Comparison of ENCODE assay signal across 25 cellular contexts in the genomic region with DNA sequence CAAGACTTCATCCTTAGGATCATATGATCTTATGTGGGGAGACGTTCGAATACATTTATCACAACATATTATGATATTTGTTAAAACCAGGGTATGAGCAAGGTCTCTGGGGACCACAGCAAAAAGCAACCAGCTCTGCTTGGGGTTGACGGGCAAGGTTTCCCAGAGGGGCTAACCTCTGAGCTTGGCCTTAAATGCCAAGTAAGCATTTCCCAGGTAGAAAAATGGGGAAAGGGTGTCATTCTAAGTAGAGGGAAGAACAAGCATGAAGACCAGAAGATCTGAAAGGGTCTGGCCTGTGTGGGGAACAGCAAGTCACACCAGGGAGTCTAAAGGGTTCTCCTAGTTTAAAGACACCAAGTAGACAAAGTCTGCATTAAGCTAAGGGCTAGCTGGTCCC. TPM values are rescaled to one million over a fixed set of nuclear protein-coding genes. Genes with fewer than 3 reads are reported as not detected.
DNase-seq lines count a peak whose midpoint lies in the region; ATAC-seq, FAIRE-seq and TF ChIP-seq lines count a peak whose summit lies in the region.
"Had no signal": no experiment of that assay in that cellular context is flagged by ENCODE, and none has a peak within 500 bp of the region (broad histone marks: within the 10 kb centered on the region; RNA-seq: fewer than 3 reads in every experiment).

No MANE protein-coding gene starts in this region.

- no peak overlapping the region for H3K4me2 ChIP-seq in HepG2 (ENCODE audit: low read depth, low read length)
- H3K4me2 ChIP-seq in osteoblast (ENCODE audit: insufficient read depth, low read length): no peak overlapping the region

- H3K79me2 ChIP-seq in HepG2 (ENCODE audit: insufficient read depth, low read length) (no peaks in the 10 kb centered on the region), osteoblast (ENCODE audit: insufficient read depth, low read length) (peaks cover 79% of the 10 kb centered on the region)

- CTCF ChIA-PET in HepG2 (lab: Yijun Ruan, JAX; ENCODE audit: low intra/inter-chr PET ratio, low total read pairs): no interaction called here

- WGBS in HepG2 (ENCODE audit: low lambda C conversion rate): 36% methylated on average over 3 of the region's 3 CpGs
- 88% methylated on average over 3 of the region's 3 CpGs for WGBS in right lobe of liver (ENCODE audit: insufficient coverage, low coverage, low lambda C conversion rate, missing lambda C conversion rate)
- WGBS in esophagus muscularis mucosa: 88% methylated on average over 3 of the region's 3 CpGs

- ATAC-seq in HepG2: no peak
- no peak for ATAC-seq in right lobe of liver
- ATAC-seq in GM21576 (IDR thresholded peaks at IDR 0.05; ENCODE audit: unreplicated experiment): no peak
- ATAC-seq in HG02610 (IDR thresholded peaks at IDR 0.05; ENCODE audit: unreplicated experiment): no peak

- no peak for TF ChIP-seq RAD21 in HepG2 (CRISPR knock-in tag; IDR thresholded peaks at IDR 0.05)

- H3K9ac ChIP-seq in HepG2 (ENCODE audit: insufficient read depth, low read depth, low read length): no peak overlapping the region

- H3K4me1 ChIP-seq in HepG2 (ENCODE audit: insufficient read depth, low read length) (no peaks in the 10 kb centered on the region), right lobe of liver (no peaks in the 10 kb centered on the region), esophagus muscularis mucosa (peaks cover 8 to 95% (median 84%) of the 10 kb centered on the region in 4 donors), osteoblast (ENCODE audit: insufficient read depth, low read length) (peaks cover 56% of the 10 kb centered on the region)
- H3K4me1 ChIP-seq: HAP-1 had no signal

- TF ChIP-seq EP300 in HepG2 (IDR thresholded peaks at IDR 0.05; ENCODE audit: low read depth in 2 of 2, low read length in 2 of 2) (no peak), HepG2 (CRISPR knock-in tag; IDR thresholded peaks at IDR 0.05; ENCODE audit: borderline replicate concordance) (no peak), esophagus muscularis mucosa (IDR thresholded peaks at IDR 0.05) (no peak)

- no peak overlapping the region for H2AFZ ChIP-seq in HepG2 (ENCODE audit: low read length)
- no peak overlapping the region for H2AFZ ChIP-seq in osteoblast (ENCODE audit: low read length)

- in situ Hi-C loops in HepG2 (cut with HindIII; ENCODE audit: extremely low pct_ligation_motif_present, low pct_unique_long_range_greater_than_20kb): no loop called here

- POLR2A ChIA-PET in HepG2 (lab: Yijun Ruan, JAX): no interaction called here

- H4K20me1 ChIP-seq in HepG2 (ENCODE audit: insufficient read depth, low read length) (no peaks in the 10 kb centered on the region), osteoblast (ENCODE audit: insufficient read depth, low read length) (peaks cover 3% of the 10 kb centered on the region)

- TF ChIP-seq CTCF in HepG2 (CRISPR knock-in tag; IDR thresholded peaks at IDR 0.05) (no peak), right lobe of liver (IDR thresholded peaks at IDR 0.05) (no peak), esophagus muscularis mucosa (IDR thresholded peaks at IDR 0.05) (no peak), osteoblast (IDR thresholded peaks at IDR 0.05; ENCODE audit: extremely low read depth, low read depth, low read length) (no peak)

- intact Hi-C loops in HepG2 (cut with micrococcal nuclease; ENCODE audit: unreplicated experiment) (no loop called here), right lobe of liver (cut with DNase I) (no loop called here), esophagus muscularis mucosa (cut with DNase I) (no loop called here)

- H3K9me3 ChIP-seq in HepG2 (ENCODE audit: low read length) (no peaks in the 10 kb centered on the region), right lobe of liver (no peaks in the 10 kb centered on the region), esophagus muscularis mucosa (no peaks in the 10 kb centered on the region), osteoblast (ENCODE audit: low read depth, low read length) (no peaks in the 10 kb centered on the region)
- H3K9me3 ChIP-seq: HAP-1 had no signal

- H3K36me3 ChIP-seq in HepG2 (replicated peaks in 1 of 2; ENCODE audit: control insufficient read depth in 1 of 2, insufficient read depth in 2 of 2, low read length in 2 of 2): no peaks in the 10 kb centered on the region
- no peaks in the 10 kb centered on the region for H3K36me3 ChIP-seq in right lobe of liver
- H3K36me3 ChIP-seq in esophagus muscularis mucosa: no peaks in the 10 kb centered on the region
- H3K36me3 ChIP-seq in osteoblast (ENCODE audit: insufficient read depth, low read length): peaks cover 57% of the 10 kb centered on the region
- H3K36me3 ChIP-seq: HAP-1 had no signal

- H3K4me3 ChIP-seq in HepG2 (replicated peaks in 1 of 3; ENCODE audit: insufficient read depth in 1 of 3, low read depth in 2 of 3, low read length in 3 of 3) (no peak overlapping the region), right lobe of liver (no peak overlapping the region), esophagus muscularis mucosa (no peak overlapping the region), osteoblast (ENCODE audit: insufficient read depth, low read length) (no peak overlapping the region)
- H3K4me3 ChIP-seq: HAP-1 had no signal

- DNase-seq in HepG2 (ENCODE audit: low spot score) (no peak), right lobe of liver (no peak), esophagus muscularis mucosa (ENCODE audit: extremely low spot score) (no peak), osteoblast (ENCODE audit: insufficient read length, low spot score, missing footprints) (no peak), NCI-H2171 treated with DMSO at 0.1 percent for 48 hours (lab: John Stamatoyannopoulos, UW) (no peak), iPS-NIHi7 (ENCODE audit: extremely low spot score) (no peak)
- DNase-seq: 8988T, Calu3, KBM-7, MV-4-11, NCI-H1105, NCI-H1436 treated with DMSO at 0.1 percent for 48 hours, NCI-H1930, NCI-H2107, NCI-H446 treated with DMSO at 0.1 percent for 48 hours, NCI-H526, NCI-H82, SHP77 had no signal

- no TSS peak for BruUV-seq in HepG2 (replicated peaks; lab: Mats Ljungman, UMichigan)

- no peak overlapping the region for H3K27ac ChIP-seq in HepG2 (ENCODE audit: extremely low read length, insufficient read depth, low read length)
- H3K27ac ChIP-seq in right lobe of liver: no peak overlapping the region
- H3K27ac ChIP-seq in esophagus muscularis mucosa (replicated peaks in 1 of 4): peak overlapping the region; percentile 48 to 85 (median 69)
- peak overlapping the region; percentile 9 for H3K27ac ChIP-seq in osteoblast (ENCODE audit: low read depth, low read length)
- H3K27ac ChIP-seq: RWPE1 had no signal

- H3K27me3 ChIP-seq in HepG2 (ENCODE audit: control insufficient read depth in 1 of 2, insufficient read depth in 2 of 2, low read length in 2 of 2) (peaks cover 0 to 4% of the 10 kb centered on the region in 2 experiments; a peak in 2 of 5 replicates), right lobe of liver (no peaks in the 10 kb centered on the region), esophagus muscularis mucosa (no peaks in the 10 kb centered on the region), osteoblast (ENCODE audit: insufficient read depth, low read length) (no peaks in the 10 kb centered on the region)

- FAIRE-seq in HepG2 (lab: Jason Lieb, UNC): no peak
- FAIRE-seq: GM18507 had no signal

- TF ChIP-seq POLR2A in HepG2 (IDR thresholded peaks at IDR 0.05; ENCODE audit: insufficient read depth in 1 of 2, low read depth in 2 of 2, low read length in 2 of 2) (no peak), right lobe of liver (IDR thresholded peaks at IDR 0.05) (no peak), esophagus muscularis mucosa (IDR thresholded peaks at IDR 0.05; ENCODE audit: low read depth) (no peak)

TF ChIP-seq in HepG2, 621 proteins besides CTCF, POLR2A, EP300 and RAD21:
- TF ChIP-seq, protein P1, sequence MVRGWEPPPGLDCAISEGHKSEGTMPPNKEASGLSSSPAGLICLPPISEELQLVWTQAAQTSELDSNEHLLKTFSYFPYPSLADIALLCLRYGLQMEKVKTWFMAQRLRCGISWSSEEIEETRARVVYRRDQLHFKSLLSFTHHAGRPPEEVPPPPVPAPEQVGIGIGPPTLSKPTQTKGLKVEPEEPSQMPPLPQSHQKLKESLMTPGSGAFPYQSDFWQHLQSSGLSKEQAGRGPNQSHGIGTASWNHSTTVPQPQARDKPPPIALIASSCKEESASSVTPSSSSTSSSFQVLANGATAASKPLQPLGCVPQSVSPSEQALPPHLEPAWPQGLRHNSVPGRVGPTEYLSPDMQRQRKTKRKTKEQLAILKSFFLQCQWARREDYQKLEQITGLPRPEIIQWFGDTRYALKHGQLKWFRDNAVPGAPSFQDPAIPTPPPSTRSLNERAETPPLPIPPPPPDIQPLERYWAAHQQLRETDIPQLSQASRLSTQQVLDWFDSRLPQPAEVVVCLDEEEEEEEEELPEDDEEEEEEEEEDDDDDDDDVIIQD (CRISPR knock-in tag; IDR thresholded peaks at IDR 0.05; ENCODE audit: low read depth): no peak
- TF ChIP-seq MAFK (conservative IDR thresholded peaks at IDR 0.05 in 1 of 2, IDR thresholded peaks at IDR 0.05 in 1 of 2; ENCODE audit: low read length in 2 of 2) (peak; percentile 71 to 81), MAFF (IDR thresholded peaks at IDR 0.05; ENCODE audit: low read depth, low read length) (peak; percentile 77)

RNA-seq across cellular contexts. Expression of a gene that starts 24.1 kb away (rescaled TPM):
- total RNA-seq in HepG2 (2016; rRNA removed; fragmentation: Illumina TruSeq; extraction: Trizol) (not detected in 2 replicates), right lobe of liver (1 to 10 TPM in 1 of 6 experiments, under 1 TPM in 5; 0.17 to 1.2 (median 0.51) TPM), esophagus muscularis mucosa (100 to 1,000 TPM; 169 to 215 (median 197) TPM), osteoblast (174 and 210 TPM in 2 replicates)
- not detected in 2 replicates for total RNA-seq in HepG2 (2016; cell fraction: cytosol; rRNA removed; fragmentation: Illumina TruSeq; extraction: Trizol; ENCODE audit: low read depth)
- total RNA-seq in HepG2 (2016; cell fraction: insoluble cytoplasmic fraction; rRNA removed; fragmentation: Illumina TruSeq; extraction: Trizol): not detected in 2 replicates
- total RNA-seq in HepG2 (2016; cell fraction: membrane; rRNA removed; fragmentation: Illumina TruSeq; extraction: Trizol): not detected in 2 replicates
- total RNA-seq in HepG2 (2016; cell fraction: nucleus; rRNA removed; fragmentation: Illumina TruSeq; extraction: Trizol): not detected in 2 replicates
- polyA plus RNA-seq in HepG2 (2011; rRNA removed): not detected in 2 replicates
- not detected in 2 replicates for polyA plus RNA-seq in HepG2 (2011; cell fraction: cytosol; rRNA removed)
- polyA plus RNA-seq in HepG2 (2011; cell fraction: nucleus; rRNA removed): not detected in 2 replicates
- not detected in 2 replicates for polyA plus RNA-seq in HepG2 (2012)
- not detected in 2 replicates for polyA plus RNA-seq in HepG2 (2016; cell fraction: cytosol; fragmentation: Illumina TruSeq; extraction: Trizol; ENCODE audit: low read depth)
- not detected in 2 replicates for polyA plus RNA-seq in HepG2 (2016; cell fraction: insoluble cytoplasmic fraction; fragmentation: Illumina TruSeq; extraction: Trizol; ENCODE audit: low read depth)
- polyA plus RNA-seq in HepG2 (2016; cell fraction: membrane; fragmentation: Illumina TruSeq; extraction: Trizol; ENCODE audit: low read depth): not detected in 2 replicates
- not detected in 2 replicates for polyA plus RNA-seq in HepG2 (2016; cell fraction: nucleus; fragmentation: Illumina TruSeq; extraction: Trizol; ENCODE audit: insufficient read depth, low read depth)
- 64.2 TPM in 1 of 2 replicates, not detected in the other for polyA minus RNA-seq in HepG2 (2011; rRNA and poly(A)+ RNA removed; ENCODE audit: low replicate concordance)
- not detected in 2 replicates for polyA minus RNA-seq in HepG2 (2011; cell fraction: cytosol; rRNA and poly(A)+ RNA removed)
- polyA minus RNA-seq in HepG2 (2011; cell fraction: nucleus; rRNA and poly(A)+ RNA removed): 0.64 TPM in 1 of 2 replicates, not detected in the other
- total RNA-seq: Calu3, HT-29, SK-MEL-5 had no signal

Comparison
In these comparisons a context has a peak if more than half of its experiments do, and no peak if none do; other contexts are left out.
1. H3K27ac ChIP-seq: peak in esophagus muscularis mucosa (4 of 4) and osteoblast (single experiment); none in HepG2 (single experiment) and right lobe of liver (0 of 3).
2. RNA of a gene that starts 24.1 kb away (total RNA-seq): 169 to 215 TPM in esophagus muscularis mucosa and 174 to 210 TPM in osteoblast; 0.17 to 1.2 TPM in right lobe of liver and not detected in HepG2; every median in the first group is over 10 times any median in the second.